ENCODE assay signal across 8 cellular contexts in the genomic region with DNA sequence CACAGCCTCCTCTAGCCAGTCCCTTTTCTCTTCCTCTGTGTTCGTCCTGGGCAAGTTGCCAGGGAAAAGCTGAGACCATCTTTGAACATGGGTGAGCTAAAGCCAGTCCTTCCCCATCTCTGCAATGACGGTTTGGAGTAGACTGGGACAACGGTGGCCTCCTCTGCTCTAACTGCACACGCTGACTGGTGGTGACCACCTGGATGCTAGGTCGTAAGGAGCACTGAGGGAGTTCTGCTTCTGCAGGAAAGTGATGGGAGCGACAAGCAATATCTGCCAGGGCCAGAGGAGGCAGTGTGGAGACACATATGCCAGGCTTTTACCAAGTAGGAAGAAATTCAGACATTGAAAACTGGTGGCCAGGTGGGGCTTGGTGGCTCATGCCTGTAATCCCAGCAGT.
A peak's percentile ranks its signal among the peaks of the same experiment; 100 is the strongest.
DNase-seq lines count a peak whose midpoint lies in the region; ATAC-seq and TF ChIP-seq lines count a peak whose summit lies in the region.

No MANE protein-coding gene starts in this region.

- H3K27ac ChIP-seq in RWPE1 = no peak overlapping the region

- H3K4me3 ChIP-seq in retinal pigment epithelial cell (ENCODE audit: low read length) = no peak overlapping the region

- intact Hi-C loops in Right ventricle myocardium superior (cut with DNase I) = no loop called here
- intact Hi-C loops in Right ventricle myocardium inferior (cut with DNase I) = no loop called here

- POLR2A ChIA-PET in RWPE1 (lab: Yijun Ruan, JAX; ENCODE audit: low non-redundant PET) = no interaction called here

- TF ChIP-seq CTCF in retinal pigment epithelial cell (conservative IDR thresholded peaks at IDR 0.05; ENCODE audit: low read depth, low read length) = peak; percentile 78
- no peak for TF ChIP-seq CTCF in RWPE1 (conservative IDR thresholded peaks at IDR 0.05; ENCODE audit: low read depth)

- peak; percentile 20 for DNase-seq in Right ventricle myocardium superior
- no peak for DNase-seq in Right ventricle myocardium inferior (ENCODE audit: missing footprints)
- peak; percentile 81 to 82 for DNase-seq in Kasumi-1 (lab: John Stamatoyannopoulos, UW)
- DNase-seq in activated CD4-positive, alpha-beta T cell treated with anti-CD3 and anti-CD28 coated beads for 48 hours = peak; percentile 41
- DNase-seq in globus pallidus (ENCODE audit: low spot score) = peak; percentile 70
- DNase-seq in retinal pigment epithelial cell (ENCODE audit: low read depth) = peak; percentile 26
- no peak for DNase-seq in mesenteric fat pad (ENCODE audit: low spot score)
- DNase-seq in RWPE1 (ENCODE audit: low spot score) = no peak

- ATAC-seq in Right ventricle myocardium superior (ENCODE audit: poor library complexity) = no peak
- no peak for ATAC-seq in Right ventricle myocardium inferior

- CTCF ChIA-PET in RWPE1 (lab: Yijun Ruan, JAX) = no interaction called here

Comparison
In these comparisons a context has a peak if more than half of its experiments do, and no peak if none do; other contexts are left out.
1. DNase-seq: peak in Right ventricle myocardium superior (single experiment), Kasumi-1 (2 of 2), activated CD4-positive, alpha-beta T cell treated with anti-CD3 and anti-CD28 coated beads for 48 hours (single experiment), globus pallidus (single experiment) and retinal pigment epithelial cell (single experiment); none in Right ventricle myocardium inferior (single experiment), mesenteric fat pad (single experiment) and RWPE1 (single experiment).